ENCODE assay signal across 8 cellular contexts in genomic region chr5:123549256-123549904, GRCh38. TPM values are rescaled to one million over a fixed set of nuclear protein-coding genes. Genes with fewer than 3 reads are reported as not detected.
DNase-seq lines count a peak whose midpoint lies in the region; ATAC-seq lines count a peak whose summit lies in the region.

No MANE protein-coding gene starts in this region.

- ATAC-seq in GM19455 (IDR thresholded peaks at IDR 0.05; ENCODE audit: unreplicated experiment) (peak; percentile 98), HG03280 (IDR thresholded peaks at IDR 0.05; ENCODE audit: unreplicated experiment) (peak; percentile 99)
- ATAC-seq in activated CD8-positive, alpha-beta memory T cell treated with anti-CD3 and anti-CD28 coated beads, Interleukin-2, amount 10 ng/mL, durations not matched to agents 7 days and 5 days, result peak; percentile 96

- peak; percentile 80 for DNase-seq in activated CD8-positive, alpha-beta memory T cell treated with anti-CD3 and anti-CD28 coated beads, Interleukin-2, amount 10 ng/mL, durations not matched to agents 7 days and 5 days
- DNase-seq in stimulated activated CD4-positive, alpha-beta T cell treated with anti-CD3 and anti-CD28 coated beads, Interleukin-2, amount 100 ng/mL, for 4 hours (ENCODE audit: low read depth), result peak; percentile 9
- DNase-seq in COR-L47 (lab: John Stamatoyannopoulos, UW), result no peak
- no peak for DNase-seq in NCI-H82 treated with DMSO at 0.1 percent for 48 hours (lab: John Stamatoyannopoulos, UW; ENCODE audit: unreplicated experiment)
- no peak for DNase-seq in cardiac septum (ENCODE audit: low spot score)
- DNase-seq in AG08396 (ENCODE audit: low spot score), result no peak

- CTCF ChIA-PET in activated CD8-positive, alpha-beta memory T cell treated with anti-CD3 and anti-CD28 coated beads, Interleukin-2, amount 10 ng/mL, durations not matched to agents 7 days and 5 days (lab: Charles Lee), result interaction anchor here (0.8 to 1.2 kb wide), 3 partner anchors 12 to 126 kb away, joined by 3 to 5 read pairs (median 4); partner anchors contain the start of gene CEP120

- peaks cover 17% of the 10 kb centered on the region for H3K36me3 Mint-ChIP-seq in activated CD8-positive, alpha-beta memory T cell treated with anti-CD3 and anti-CD28 coated beads, Interleukin-2, amount 10 ng/mL, durations not matched to agents 7 days and 5 days

- intact Hi-C loops in cardiac septum (cut with DNase I), result no loop called here

- H3K9me3 Mint-ChIP-seq in activated CD8-positive, alpha-beta memory T cell treated with anti-CD3 and anti-CD28 coated beads, Interleukin-2, amount 10 ng/mL, durations not matched to agents 7 days and 5 days (ENCODE audit: low read depth), result no peaks in the 10 kb centered on the region

- H3K4me3 Mint-ChIP-seq in activated CD8-positive, alpha-beta memory T cell treated with anti-CD3 and anti-CD28 coated beads, Interleukin-2, amount 10 ng/mL, durations not matched to agents 7 days and 5 days, result peak overlapping the region; percentile 9

- no peaks in the 10 kb centered on the region for H3K27me3 Mint-ChIP-seq in activated CD8-positive, alpha-beta memory T cell treated with anti-CD3 and anti-CD28 coated beads, Interleukin-2, amount 10 ng/mL, durations not matched to agents 7 days and 5 days

- peaks cover 20% of the 10 kb centered on the region for H3K4me1 Mint-ChIP-seq in activated CD8-positive, alpha-beta memory T cell treated with anti-CD3 and anti-CD28 coated beads, Interleukin-2, amount 10 ng/mL, durations not matched to agents 7 days and 5 days

- peak overlapping the region; percentile 83 for H3K27ac Mint-ChIP-seq in activated CD8-positive, alpha-beta memory T cell treated with anti-CD3 and anti-CD28 coated beads, Interleukin-2, amount 10 ng/mL, durations not matched to agents 7 days and 5 days

RNA-seq across cellular contexts. Expression of gene CSNK1G3, which starts 37.4 kb away (rescaled TPM):
- total RNA-seq in activated CD8-positive, alpha-beta memory T cell treated with anti-CD3 and anti-CD28 coated beads, Interleukin-2, amount 10 ng/mL, durations not matched to agents 7 days and 5 days, result 10 to 100 TPM; 26.3 to 33.4 TPM
- 28.0 TPM for total RNA-seq in cardiac septum

Comparison
In these comparisons a context has a peak if more than half of its experiments do, and no peak if none do; other contexts are left out.
1. DNase-seq: peak in activated CD8-positive, alpha-beta memory T cell treated with anti-CD3 and anti-CD28 coated beads, Interleukin-2, amount 10 ng/mL, durations not matched to agents 7 days and 5 days (single experiment) and stimulated activated CD4-positive, alpha-beta T cell treated with anti-CD3 and anti-CD28 coated beads, Interleukin-2, amount 100 ng/mL, for 4 hours (single experiment); none in COR-L47 (single experiment), NCI-H82 treated with DMSO at 0.1 percent for 48 hours (single experiment), cardiac septum (single experiment) and AG08396 (single experiment).
2. Peak in every context shown above with its lines, with median percentiles within 50 percentile points of each other: ATAC-seq.